Comparison of ENCODE assay signal across 1 cellular context in genomic region chr16:31700200-31700529, GRCh38.
TF ChIP-seq lines count a peak whose summit lies in the region.

No MANE protein-coding gene starts in this region.

TF ChIP-seq in HepG2, 621 proteins besides CTCF, POLR2A, EP300 and RAD21 (continued from another document):
- no peak for TF ChIP-seq ZNF318 (CRISPR knock-in tag; IDR thresholded peaks at IDR 0.05)
- TF ChIP-seq ZNF503 (CRISPR knock-in tag; IDR thresholded peaks at IDR 0.05): 0 out of 2 replicates have a peak, but pooled peaks have one; percentile 16
- TF ChIP-seq ZKSCAN8 (CRISPR knock-in tag; IDR thresholded peaks at IDR 0.05; ENCODE audit: borderline replicate concordance): no peak
- TF ChIP-seq ZSCAN30 (CRISPR knock-in tag; IDR thresholded peaks at IDR 0.05): 0 out of 2 replicates have a peak, but pooled peaks have one; percentile 9
- no peak for TF ChIP-seq ZNF382 (CRISPR knock-in tag; IDR thresholded peaks at IDR 0.05; ENCODE audit: borderline replicate concordance)
- TF ChIP-seq ZNF441 (CRISPR knock-in tag; IDR thresholded peaks at IDR 0.05; ENCODE audit: borderline replicate concordance): no peak
- TF ChIP-seq SIX1 (CRISPR knock-in tag; IDR thresholded peaks at IDR 0.05; ENCODE audit: borderline replicate concordance): no peak
- TF ChIP-seq SP2 (CRISPR knock-in tag; IDR thresholded peaks at IDR 0.05): no peak
- TF ChIP-seq MAZ (IDR thresholded peaks at IDR 0.05; ENCODE audit: borderline replicate concordance, low read depth, low read length): 0 out of 2 replicates have a peak, but pooled peaks have one; percentile 10
- no peak for TF ChIP-seq MAZ (CRISPR knock-in tag; IDR thresholded peaks at IDR 0.05; ENCODE audit: low read depth)
- TF ChIP-seq ZNF75D (CRISPR knock-in tag; IDR thresholded peaks at IDR 0.05; ENCODE audit: borderline replicate concordance): no peak
- TF ChIP-seq ZNF891 (CRISPR knock-in tag; IDR thresholded peaks at IDR 0.05): no peak
